ENCODE assay signal across 32 cellular contexts in the genomic region with DNA sequence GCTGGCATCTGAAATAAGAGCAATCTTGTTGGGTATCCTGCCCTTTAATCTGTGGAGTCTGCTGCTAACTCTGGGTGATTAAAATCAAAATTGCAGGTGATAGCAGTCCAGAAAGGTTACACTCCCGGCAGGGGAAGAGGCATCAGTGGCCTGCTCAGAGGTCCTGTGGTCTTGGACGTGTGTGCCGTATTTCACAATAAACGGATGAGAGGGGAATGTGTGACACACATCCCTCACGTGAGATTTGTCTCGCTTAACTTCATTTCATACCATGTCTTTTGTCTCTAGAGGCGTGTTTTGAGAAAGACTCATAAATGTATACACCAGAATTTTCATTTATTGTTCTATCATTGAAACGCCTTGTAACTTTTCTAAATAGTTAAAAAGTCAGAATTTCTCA. TPM values are rescaled to one million over a fixed set of nuclear protein-coding genes. Genes with fewer than 3 reads are reported as not detected.
DNase-seq lines count a peak whose midpoint lies in the region; ATAC-seq, FAIRE-seq and TF ChIP-seq lines count a peak whose summit lies in the region.
"Had no signal": no experiment of that assay in that cellular context is flagged by ENCODE, and none has a peak within 500 bp of the region (broad histone marks: within the 10 kb centered on the region; RNA-seq: fewer than 3 reads in every experiment).

No MANE protein-coding gene starts in this region.

- peak overlapping the region; percentile 81 for H2BK5ac ChIP-seq in trophoblast cell (ENCODE audit: low read depth, low read length, poor library complexity)

- H4K8ac ChIP-seq in trophoblast cell (ENCODE audit: low read depth, low read length): no peak overlapping the region

- H4K12ac ChIP-seq in trophoblast cell (ENCODE audit: low read depth, low read length): no peak overlapping the region

- TF ChIP-seq EP300 in ovary (IDR thresholded peaks at IDR 0.05): no peak

- H3K4ac ChIP-seq in trophoblast cell (ENCODE audit: low read depth, low read length): no peak overlapping the region

- H2AFZ ChIP-seq in endothelial cell of umbilical vein (ENCODE audit: low read depth, low read length) (no peak overlapping the region), trophoblast cell (ENCODE audit: insufficient read depth, low read length, poor library complexity) (no peak overlapping the region)

- H2AK5ac ChIP-seq in trophoblast cell (ENCODE audit: low read length): no peak overlapping the region

- H3K79me2 ChIP-seq in endothelial cell of umbilical vein (ENCODE audit: control insufficient read depth, insufficient read depth, low read length) (no peaks in the 10 kb centered on the region), trophoblast cell (ENCODE audit: control insufficient read depth, insufficient read depth, low read length, poor library complexity) (no peaks in the 10 kb centered on the region)

- H3K9me3 ChIP-seq in Panc1 (ENCODE audit: control insufficient read depth, insufficient read depth, low read depth, low read length) (no peaks in the 10 kb centered on the region), endothelial cell of umbilical vein (replicated peaks; ENCODE audit: control insufficient read depth, insufficient read depth, low read length) (no peaks in the 10 kb centered on the region), trophoblast cell (ENCODE audit: insufficient read depth, low read depth, low read length) (no peaks in the 10 kb centered on the region), ovary (no peaks in the 10 kb centered on the region)
- H3K9me3 ChIP-seq: esophagus squamous epithelium, left lung, SK-N-SH, transverse colon had no signal

- TF ChIP-seq CTCF in Panc1 (IDR thresholded peaks at IDR 0.05) (no peak), endothelial cell of umbilical vein (IDR thresholded peaks at IDR 0.05; ENCODE audit: extremely low read depth in 1 of 2, insufficient read depth in 1 of 2, low read depth in 1 of 2, low read length in 2 of 2) (no peak), ovary (IDR thresholded peaks at IDR 0.05) (no peak)

- ATAC-seq in Panc1 (no peak), GM18868 (IDR thresholded peaks at IDR 0.05; ENCODE audit: unreplicated experiment) (no peak)
- ATAC-seq: effector memory CD8-positive, alpha-beta T cell; left lung; natural killer cell had no signal

- no CpG with 5 or more reads among the region's 8 CpGs for WGBS in trophoblast cell (ENCODE audit: extremely low coverage, insufficient coverage, insufficient read length)
- 92 to 94% (median 92%) methylated on average over 8 of the region's 8 CpGs for WGBS in ovary, 3 donors

- H3K9me1 ChIP-seq in endothelial cell of umbilical vein (replicated peaks; ENCODE audit: control insufficient read depth, extremely low read depth, insufficient read depth, low read length): no peaks in the 10 kb centered on the region

- no peak overlapping the region for H3K23ac ChIP-seq in trophoblast cell (ENCODE audit: low read length)

- DNase-seq in Daoy (ENCODE audit: low read depth) (peak; percentile 30), Panc1 (ENCODE audit: low read depth, low spot score) (no peak), endothelial cell of umbilical vein (ENCODE audit: low read depth, low spot score) (no peak), trophoblast cell (peak; percentile 42 to 71), dedifferentiated amniotic fluid mesenchymal stem cell (ENCODE audit: extremely low spot score) (no peak), ovary (no peak)
- DNase-seq: activated CD4-positive, alpha-beta T cell treated with anti-CD3 and anti-CD28 coated beads, Interleukin-2, amount 50 U/mL, for 48 hours; activated naive CD4-positive, alpha-beta T cell treated with anti-CD3 and anti-CD28 coated beads, Interleukin-2, amount 10 ng/mL, durations not matched to agents 7 days and 5 days; DMS79 treated with DMSO at 0.1 percent for 48 hours; effector memory CD8-positive, alpha-beta T cell; esophagus squamous epithelium; Karpas-422; left lung; natural killer cell; NCI-H1048; NCI-H187; NCI-H526 treated with DMSO at 0.1 percent for 48 hours; occipital lobe; RPMI8226; SK-N-SH; stimulated activated CD4-positive, alpha-beta T cell treated with anti-CD3 and anti-CD28 coated beads, Interleukin-1b, Interleukin-23, amount 100 ng/mL, for 48 hours; transverse colon had no signal

- H3K4me1 ChIP-seq in Panc1 (ENCODE audit: control insufficient read depth, insufficient read depth, low read length): peaks cover 21% of the 10 kb centered on the region
- peaks cover 24% of the 10 kb centered on the region for H3K4me1 ChIP-seq in endothelial cell of umbilical vein (ENCODE audit: control insufficient read depth, extremely low read depth, insufficient read depth, low read length)
- peaks cover 28 to 32% of the 10 kb centered on the region in 2 experiments for H3K4me1 ChIP-seq in trophoblast cell (ENCODE audit: control insufficient read depth in 1 of 2, insufficient read depth in 2 of 2, low read length in 2 of 2)
- H3K4me1 ChIP-seq in ovary (ENCODE audit: insufficient read depth): peaks cover 3% of the 10 kb centered on the region

- H3K14ac ChIP-seq in trophoblast cell (ENCODE audit: low read length): peak overlapping the region; percentile 57

- H3K79me1 ChIP-seq in trophoblast cell (ENCODE audit: low read length): peaks cover 26% of the 10 kb centered on the region

- H3K18ac ChIP-seq in trophoblast cell (ENCODE audit: low read length): no peak overlapping the region

- in situ Hi-C loops in Panc1 (cut with HindIII; ENCODE audit: low pct_unique_long_range_greater_than_20kb, low sequenced_read_pairs): no loop called here

- TF ChIP-seq POLR2A in endothelial cell of umbilical vein (IDR thresholded peaks at IDR 0.05; ENCODE audit: low read depth, low read length): no peak
- no peak for TF ChIP-seq POLR2A in ovary (IDR thresholded peaks at IDR 0.05)

- no peaks in the 10 kb centered on the region for H3K27me3 ChIP-seq in Panc1 (ENCODE audit: control insufficient read depth, insufficient read depth, low read length)
- no peaks in the 10 kb centered on the region for H3K27me3 ChIP-seq in endothelial cell of umbilical vein (ENCODE audit: control insufficient read depth in 2 of 2, insufficient read depth in 2 of 2, low read length in 2 of 2)
- no peaks in the 10 kb centered on the region for H3K27me3 ChIP-seq in trophoblast cell (ENCODE audit: insufficient read depth, low read length)
- H3K27me3 ChIP-seq in ovary: no peaks in the 10 kb centered on the region
- H3K27me3 ChIP-seq: esophagus squamous epithelium, left lung, transverse colon had no signal

- peak overlapping the region; percentile 71 for H3K27ac ChIP-seq in Panc1 (ENCODE audit: low read length)
- H3K27ac ChIP-seq in endothelial cell of umbilical vein (ENCODE audit: insufficient read depth, low read depth, low read length): peak overlapping the region; percentile 6
- H3K27ac ChIP-seq in trophoblast cell (ENCODE audit: low read depth, low read length): peak overlapping the region; percentile 15
- H3K27ac ChIP-seq in ovary: no peak overlapping the region
- H3K27ac ChIP-seq: coronary artery, esophagus squamous epithelium, left lung, transverse colon had no signal

- FAIRE-seq in endothelial cell of umbilical vein (lab: Jason Lieb, UNC): no peak
- FAIRE-seq: bronchial epithelial cell, frontal cortex, small intestine, TTC549 had no signal

- H2BK120ac ChIP-seq in trophoblast cell (ENCODE audit: insufficient read depth, low read length, poor library complexity): peak overlapping the region; percentile 16

- H4K91ac ChIP-seq in trophoblast cell (ENCODE audit: low read depth, low read length): peak overlapping the region; percentile 71

- H3K36me3 ChIP-seq in Panc1 (ENCODE audit: control insufficient read depth, insufficient read depth, low read length): no peaks in the 10 kb centered on the region
- H3K36me3 ChIP-seq in endothelial cell of umbilical vein (ENCODE audit: control insufficient read depth in 2 of 2, extremely low read depth in 1 of 2, insufficient read depth in 2 of 2, low read length in 2 of 2): no peaks in the 10 kb centered on the region
- no peaks in the 10 kb centered on the region for H3K36me3 ChIP-seq in trophoblast cell (ENCODE audit: control insufficient read depth in 1 of 2, insufficient read depth in 2 of 2, low read length in 2 of 2)
- no peaks in the 10 kb centered on the region for H3K36me3 ChIP-seq in ovary
- H3K36me3 ChIP-seq: esophagus squamous epithelium, left lung, transverse colon had no signal

- no TSS peak for BruUV-seq in Panc1 (replicated peaks; lab: Mats Ljungman, UMichigan)
- BruUV-seq in endothelial cell of umbilical vein (replicated peaks; lab: Mats Ljungman, UMichigan): no TSS peak

- H3K4me3 ChIP-seq in Panc1 (ENCODE audit: low read depth in 2 of 2, low read length in 2 of 2) (no peak overlapping the region), endothelial cell of umbilical vein (replicated peaks in 1 of 3; ENCODE audit: insufficient read depth in 1 of 3, low read depth in 1 of 3, low read length in 3 of 3) (no peak overlapping the region), trophoblast cell (ENCODE audit: low read depth, low read length) (no peak overlapping the region), ovary (no peak overlapping the region)
- H3K4me3 ChIP-seq: coronary artery, esophagus squamous epithelium, left lung, transverse colon had no signal

- POLR2A ChIA-PET in Panc1 (lab: Charles Lee): no interaction called here
- POLR2A ChIA-PET in endothelial cell of umbilical vein (lab: Charles Lee): no interaction called here

- intact Hi-C loops in Panc1 (cut with micrococcal nuclease; ENCODE audit: unreplicated experiment) (no loop called here), endothelial cell of umbilical vein (cut with micrococcal nuclease) (no loop called here), ovary (cut with DNase I) (loop anchor here in 1 of 4 donors (10.0 kb wide), 1 partner anchor 51 kb away; no protein-coding TSS in a partner anchor)

- no peaks in the 10 kb centered on the region for H4K20me1 ChIP-seq in endothelial cell of umbilical vein (replicated peaks; ENCODE audit: control insufficient read depth, extremely low read depth, insufficient read depth, low read length)

- H3K4me2 ChIP-seq in endothelial cell of umbilical vein (ENCODE audit: insufficient read depth, low read length): no peak overlapping the region
- H3K4me2 ChIP-seq in trophoblast cell (ENCODE audit: low read length): no peak overlapping the region

- dilution Hi-C loops in endothelial cell of umbilical vein (cut with MboI; ENCODE audit: extremely low pct_ligation_motif_present, low sequenced_read_pairs): no loop called here

- H3K9ac ChIP-seq in endothelial cell of umbilical vein (replicated peaks; ENCODE audit: extremely low read depth, insufficient read depth, low read length) (no peak overlapping the region), trophoblast cell (ENCODE audit: low read length) (no peak overlapping the region)
- H3K9ac ChIP-seq: SK-N-SH had no signal

- H2BK12ac ChIP-seq in trophoblast cell (ENCODE audit: low read length): peak overlapping the region; percentile 90

- CTCF ChIA-PET in Panc1 (lab: Charles Lee) (no interaction called here), endothelial cell of umbilical vein (lab: Charles Lee) (interaction anchor here (1.0 to 2.0 kb wide), 4 partner anchors 11 to 44 kb away, joined by 3 to 8 read pairs (median 4); no protein-coding TSS in a partner anchor)

RNA-seq across cellular contexts. Expression of gene FAM240B, which starts 36.6 kb away (rescaled TPM):
- not detected in 2 replicates for total RNA-seq in Daoy (2014; rRNA removed; shearing (Covaris generic))
- total RNA-seq in Panc1 (2021; ENCODE audit: unreplicated experiment) (not detected), endothelial cell of umbilical vein (not detected in 2 replicates), ovary (not detected)
- polyA plus RNA-seq in Panc1 (2012; ENCODE audit: insufficient read length): not detected
- polyA plus RNA-seq in endothelial cell of umbilical vein (not detected in 2 replicates), ovary (not detected)
- polyA plus RNA-seq in endothelial cell of umbilical vein (2011; cell fraction: cytosol; rRNA removed): not detected in 2 replicates
- polyA plus RNA-seq in endothelial cell of umbilical vein (2011; cell fraction: nucleus; rRNA removed): not detected in 2 replicates
- not detected in 2 replicates for polyA plus RNA-seq in endothelial cell of umbilical vein (2012)
- not detected in 2 replicates for polyA minus RNA-seq in endothelial cell of umbilical vein
- not detected for polyA minus RNA-seq in endothelial cell of umbilical vein (2011; cell fraction: cytosol; rRNA and poly(A)+ RNA removed)
- not detected in 2 replicates for polyA minus RNA-seq in endothelial cell of umbilical vein (2011; cell fraction: nucleus; rRNA and poly(A)+ RNA removed)
- polyA plus RNA-seq in trophoblast cell (2013): 0.10 TPM in 1 of 2 replicates, not detected in the other
- total RNA-seq: activated T-helper 1 cell treated with anti-CD3 and anti-CD28 coated beads, Interleukin-12 subunit alpha, Interleukin-12 subunit beta, Interleukin-2, Interleukin-4 antibody, amounts not matched to agents 30 ng/mL and 10 ng/mL and 1 ng/mL, durations not matched to agents 14 hours and 24 hours and 36 hours; bronchial epithelial cell; Calu3; esophagus squamous epithelium; frontal cortex; left lung; mesothelial cell of epicardium; natural killer cell; occipital lobe; transverse colon had no signal
- polyA plus RNA-seq: CD14-positive monocyte, SK-N-SH, small intestine had no signal

Comparison
In these comparisons a context has a peak if more than half of its experiments do, and no peak if none do; other contexts are left out.
1. DNase-seq: peak in Daoy (single experiment) and trophoblast cell (2 of 2); none in Panc1 (single experiment), endothelial cell of umbilical vein (single experiment), dedifferentiated amniotic fluid mesenchymal stem cell (single experiment) and ovary (0 of 5).
2. H3K27ac ChIP-seq: peak in Panc1 (single experiment), endothelial cell of umbilical vein (single experiment) and trophoblast cell (single experiment); none in ovary (0 of 2).